Comparison of ENCODE assay signal across 9 cellular contexts in genomic region chr6:33299237-33299944, GRCh38. TPM values are rescaled to one million over a fixed set of nuclear protein-coding genes. Genes with fewer than 3 reads are reported as not detected.
DNase-seq lines count a peak whose midpoint lies in the region; ATAC-seq, FAIRE-seq and TF ChIP-seq lines count a peak whose summit lies in the region.
"Had no signal": no experiment of that assay in that cellular context is flagged by ENCODE, and none has a peak within 500 bp of the region (broad histone marks: within the 10 kb centered on the region; RNA-seq: fewer than 3 reads in every experiment).

No MANE protein-coding gene starts in this region.

- H3K9ac ChIP-seq in kidney (ENCODE audit: low read length in 2 of 2), result peak overlapping the region; percentile 81 to 88

- no peak for FAIRE-seq in kidney (lab: Jason Lieb, UNC)
- FAIRE-seq: TTC549 had no signal

- H3K27ac ChIP-seq in kidney (ENCODE audit: low read depth in 2 of 2, low read length in 2 of 2), result peak overlapping the region; percentile 96 to 98

- DNase-seq in Ammon's horn (ENCODE audit: low spot score) (peak; percentile 88), NCI-H446 (lab: John Stamatoyannopoulos, UW) (peak; percentile 89 to 94), cerebellar cortex (ENCODE audit: low spot score) (peak; percentile 93), kidney (peak; percentile 97)
- DNase-seq in stimulated activated CD4-positive, alpha-beta T cell treated with anti-CD3 and anti-CD28 coated beads, Interleukin-15, amount 100 ng/mL, for 1 hour (ENCODE audit: low read depth in 1 of 2, low spot score in 1 of 2), result peak; percentile 86 to 93

- ATAC-seq in GM19043 (IDR thresholded peaks at IDR 0.05; ENCODE audit: low read depth, unreplicated experiment) (peak; percentile 78), HG03378 (IDR thresholded peaks at IDR 0.05; ENCODE audit: unreplicated experiment) (peak; percentile 60)
- ATAC-seq in activated CD4-positive, CD25-positive, alpha-beta regulatory T cell treated with anti-CD3 and anti-CD28 coated beads, Interleukin-2, amount 50 U/mL, for 24 hours, result peak; percentile 85

- peaks cover 9 to 14% of the 10 kb centered on the region in 2 donors for H3K36me3 ChIP-seq in kidney (ENCODE audit: control insufficient read depth in 1 of 2, insufficient read depth in 2 of 2, low read length in 2 of 2)

- intact Hi-C loops in kidney (cut with DNase I), result no loop called here

- peaks cover 0 to 13% of the 10 kb centered on the region in 2 donors for H3K4me1 ChIP-seq in kidney (ENCODE audit: control insufficient read depth in 1 of 2, insufficient read depth in 1 of 2, low read depth in 1 of 2, low read length in 2 of 2)

- TF ChIP-seq CTCF in kidney (IDR thresholded peaks at IDR 0.05; ENCODE audit: borderline replicate concordance, extremely low read depth, insufficient read depth), result peak; percentile 52

- no peaks in the 10 kb centered on the region for H3K9me3 ChIP-seq in kidney (ENCODE audit: control insufficient read depth in 1 of 2, low read length in 2 of 2)

- H3K4me3 ChIP-seq in kidney (ENCODE audit: low read length in 2 of 2), result peak overlapping the region; percentile 81 to 92

RNA-seq across cellular contexts. Expression of gene RGL2, which starts 0.6 kb away (rescaled TPM):
- total RNA-seq in kidney, result 92.4 TPM
- polyA plus RNA-seq in kidney (ENCODE audit: insufficient read depth, low read depth, low replicate concordance), result 56.2 TPM

RNA-seq across cellular contexts. Expression of gene PFDN6, which starts 10.0 kb away (rescaled TPM):
- 46.8 TPM for total RNA-seq in kidney
- polyA plus RNA-seq in kidney (ENCODE audit: insufficient read depth, low read depth, low replicate concordance), result 159 TPM

RNA-seq across cellular contexts. Expression of gene WDR46, which starts 10.4 kb away (rescaled TPM):
- 40.3 TPM for total RNA-seq in kidney
- 46.5 TPM for polyA plus RNA-seq in kidney (ENCODE audit: insufficient read depth, low read depth, low replicate concordance)

RNA-seq across cellular contexts. Expression of gene TAPBP, which starts 14.5 kb away (rescaled TPM):
- 217 TPM for total RNA-seq in kidney
- 53.5 TPM for polyA plus RNA-seq in kidney (ENCODE audit: insufficient read depth, low read depth, low replicate concordance)

RNA-seq across cellular contexts. Expression of gene ZBTB22, which starts 18.2 kb away (rescaled TPM):
- total RNA-seq in kidney, result 22.9 TPM
- 16.3 TPM for polyA plus RNA-seq in kidney (ENCODE audit: insufficient read depth, low read depth, low replicate concordance)

Comparison
In these comparisons a context has a peak if more than half of its experiments do, and no peak if none do; other contexts are left out.
1. Peak in every context shown above with its lines: DNase-seq, ATAC-seq, H3K4me3 ChIP-seq and H3K27ac ChIP-seq.